Comparison of ENCODE assay signal across 37 cellular contexts in genomic region chr2:177483531-177483930, GRCh38.
"Had no signal": no experiment of that assay in that cellular context is flagged by ENCODE, and none has a peak within 500 bp of the region (broad histone marks: within the 10 kb centered on the region; RNA-seq: fewer than 3 reads in every experiment).

No MANE protein-coding gene starts in this region.

- H3K4me1 ChIP-seq: Peyer's patch had no signal

- H3K9ac ChIP-seq: KMS-11 had no signal

- H3K9me3 ChIP-seq: Peyer's patch, SJSA1 had no signal

- DNase-seq: activated B cell treated with CpG ODN at 0.5 μM for 24 hours; activated CD4-positive, alpha-beta memory T cell treated with anti-CD3 and anti-CD28 coated beads for 36 hours; activated CD4-positive, alpha-beta T cell treated with anti-CD3 and anti-CD28 coated beads for 4 hours; activated CD4-positive, alpha-beta T cell treated with anti-CD3 and anti-CD28 coated beads, Interleukin-2, amount 50 U/mL, for 1 hour; activated CD4-positive, CD25-positive, alpha-beta regulatory T cell treated with anti-CD3 and anti-CD28 coated beads, Interleukin-2, amount 50 U/mL, for 72 hours; activated CD8-positive, alpha-beta memory T cell treated with anti-CD3 and anti-CD28 coated beads, Interleukin-2, amount 50 U/mL, for 48 hours; activated gamma-delta T cell treated with Interleukin-2 at 50 U/mL for 16 hours; activated naive CD4-positive, alpha-beta T cell treated with anti-CD3 and anti-CD28 coated beads for 36 hours; activated naive CD8-positive, alpha-beta T cell treated with anti-CD3 and anti-CD28 coated beads, Interleukin-2, amount 50 U/mL, for 24 hours; anterior cingulate cortex; central memory CD4-positive, alpha-beta T cell; MM.1S; MV-4-11; NCI-H1092 treated with DMSO at 0.1 percent for 48 hours; NCI-H1417; NCI-H146; NCI-H187; NCI-H2029 treated with DMSO at 0.1 percent for 48 hours; NCI-H2107; NCI-H2171; NCI-H510A; NCI-H526; NCI-H748 treated with DMSO at 0.1 percent for 48 hours; NK-92 treated with Interleukin-12 subunit alpha and Interleukin-12 subunit beta, amount 100 ng/mL, for 24 hours; PC-3; Peyer's patch; RPMI8226; SHP77 treated with DMSO at 0.1 percent for 48 hours; T-cell; T-helper 2 cell; T-helper 9 cell had no signal

- H3K4me1 Mint-ChIP-seq: activated B cell treated with CpG ODN at 0.5 μM for 24 hours; activated naive CD8-positive, alpha-beta T cell treated with anti-CD3 and anti-CD28 coated beads, Interleukin-2, amount 50 U/mL, for 24 hours; brain; T-cell had no signal

- H3K27me3 Mint-ChIP-seq: activated B cell treated with CpG ODN at 0.5 μM for 24 hours; activated CD4-positive, alpha-beta memory T cell treated with anti-CD3 and anti-CD28 coated beads for 36 hours; activated naive CD8-positive, alpha-beta T cell; activated naive CD8-positive, alpha-beta T cell treated with anti-CD3 and anti-CD28 coated beads, Interleukin-2, amount 50 U/mL, for 24 hours; brain; T-cell had no signal

- H3K27me3 ChIP-seq: Peyer's patch, SJSA1 had no signal

- ATAC-seq: activated naive CD8-positive, alpha-beta T cell treated with anti-CD3 and anti-CD28 coated beads, Interleukin-2, amount 50 U/mL, for 24 hours; PC-3; SK-N-SH treated with all-trans-retinoic acid at 6 μM for 48 hours; T-cell had no signal

- H3K9me3 Mint-ChIP-seq: activated B cell treated with CpG ODN at 0.5 μM for 24 hours; activated CD4-positive, alpha-beta memory T cell treated with anti-CD3 and anti-CD28 coated beads for 36 hours; activated naive CD4-positive, alpha-beta T cell treated with anti-CD3 and anti-CD28 coated beads for 36 hours had no signal

- H3K4me3 Mint-ChIP-seq: activated B cell treated with CpG ODN at 0.5 μM for 24 hours; activated CD4-positive, alpha-beta memory T cell treated with anti-CD3 and anti-CD28 coated beads for 36 hours; activated naive CD4-positive, alpha-beta T cell treated with anti-CD3 and anti-CD28 coated beads for 36 hours; activated naive CD8-positive, alpha-beta T cell; activated naive CD8-positive, alpha-beta T cell treated with anti-CD3 and anti-CD28 coated beads, Interleukin-2, amount 50 U/mL, for 24 hours; brain; T-cell had no signal

- H3K27ac ChIP-seq: KMS-11, Peyer's patch, SJSA1, VCaP had no signal

- H3K4me2 ChIP-seq: KMS-11 had no signal

- H3K27ac Mint-ChIP-seq: activated B cell treated with CpG ODN at 0.5 μM for 24 hours; activated CD4-positive, alpha-beta memory T cell treated with anti-CD3 and anti-CD28 coated beads for 36 hours; activated naive CD4-positive, alpha-beta T cell treated with anti-CD3 and anti-CD28 coated beads for 36 hours; activated naive CD8-positive, alpha-beta T cell; activated naive CD8-positive, alpha-beta T cell treated with anti-CD3 and anti-CD28 coated beads, Interleukin-2, amount 50 U/mL, for 24 hours; brain; T-cell had no signal

- H3K4me3 ChIP-seq: Peyer's patch, SJSA1 had no signal
